Comparison of ENCODE assay signal across 11 cellular contexts in the genomic region with DNA sequence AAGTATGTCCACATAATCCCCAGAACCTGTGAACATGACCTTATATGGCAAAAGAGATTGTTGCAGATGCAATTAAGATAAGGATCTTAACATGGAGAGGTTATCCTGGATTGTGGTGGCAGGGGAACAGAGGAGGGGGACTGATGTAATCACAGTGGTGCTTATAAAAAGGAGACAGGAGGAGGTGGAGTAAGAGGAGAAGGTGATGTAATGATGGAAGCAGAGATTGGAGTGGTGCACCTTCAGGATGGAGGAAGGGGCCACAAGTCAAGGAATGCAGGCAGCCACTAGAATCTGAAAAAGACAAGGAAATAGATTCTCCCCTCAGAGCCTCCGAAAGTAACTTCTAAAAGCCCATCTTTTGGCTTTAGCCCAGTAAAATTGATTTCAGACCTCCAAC.
"Had no signal": no experiment of that assay in that cellular context is flagged by ENCODE, and none has a peak within 500 bp of the region (broad histone marks: within the 10 kb centered on the region; RNA-seq: fewer than 3 reads in every experiment).

No MANE protein-coding gene starts in this region.

- FAIRE-seq: H1, H54 had no signal

- H3K27ac ChIP-seq: GM23248 had no signal

- H3K4me2 ChIP-seq: GM23338 had no signal

- H3K4me3 ChIP-seq: GM23248, GM23338, HAP-1 had no signal

- H3K36me3 ChIP-seq: HAP-1 had no signal

- H3K9me3 ChIP-seq: HAP-1 had no signal

- ATAC-seq: GM23338, HCT116 had no signal

- DNase-seq: GM23248, GOT3, H7, H9, HCEC 1CT, HFFc6 had no signal

- H3K4me1 ChIP-seq: HAP-1 had no signal
